8 cellular contexts compared by ENCODE assay signal in genomic region chr4:106329027-106329618, GRCh38. TPM values are rescaled to one million over a fixed set of nuclear protein-coding genes. Genes with fewer than 3 reads are reported as not detected.
DNase-seq lines count a peak whose midpoint lies in the region; ATAC-seq, FAIRE-seq and TF ChIP-seq lines count a peak whose summit lies in the region.

No MANE protein-coding gene starts in this region.

- peak overlapping the region; percentile 6 for H2AFZ ChIP-seq in osteoblast (ENCODE audit: low read length)

- H3K27me3 ChIP-seq in Panc1 (ENCODE audit: control insufficient read depth, insufficient read depth, low read length) = no peaks in the 10 kb centered on the region
- H3K27me3 ChIP-seq in osteoblast (ENCODE audit: insufficient read depth, low read length) = no peaks in the 10 kb centered on the region

- POLR2A ChIA-PET in Panc1 (lab: Charles Lee) = no interaction called here

- no peaks in the 10 kb centered on the region for H3K27me3 Mint-ChIP-seq in activated naive CD4-positive, alpha-beta T cell treated with anti-CD3 and anti-CD28 coated beads for 36 hours (ENCODE audit: low read depth)

- H3K9me3 ChIP-seq in Panc1 (ENCODE audit: control insufficient read depth, insufficient read depth, low read depth, low read length) (no peaks in the 10 kb centered on the region), osteoblast (ENCODE audit: low read depth, low read length) (no peaks in the 10 kb centered on the region)

- in situ Hi-C loops in Panc1 (cut with HindIII; ENCODE audit: low pct_unique_long_range_greater_than_20kb, low sequenced_read_pairs) = no loop called here

- peaks cover 16% of the 10 kb centered on the region for H3K79me2 ChIP-seq in osteoblast (ENCODE audit: insufficient read depth, low read length)

- intact Hi-C loops in Panc1 (cut with micrococcal nuclease; ENCODE audit: unreplicated experiment) = no loop called here
- intact Hi-C loops in activated naive CD4-positive, alpha-beta T cell treated with anti-CD3 and anti-CD28 coated beads for 36 hours (cut with micrococcal nuclease) = loop anchor here (1.0 kb wide), 2 partner anchors 173 to 569 kb away; no protein-coding TSS in a partner anchor

- H3K4me1 ChIP-seq in Panc1 (ENCODE audit: control insufficient read depth, insufficient read depth, low read length) (no peaks in the 10 kb centered on the region), osteoblast (ENCODE audit: insufficient read depth, low read length) (peaks cover 13% of the 10 kb centered on the region)

- ATAC-seq in GM19043 (IDR thresholded peaks at IDR 0.05; ENCODE audit: low read depth, unreplicated experiment) (peak; percentile 76), HG03196 (IDR thresholded peaks at IDR 0.05; ENCODE audit: unreplicated experiment) (peak; percentile 77), Panc1 (peak; percentile 78; the same call in 1 of the 2 replicates)

- no TSS peak for BruUV-seq in Panc1 (replicated peaks; lab: Mats Ljungman, UMichigan)

- H3K27ac ChIP-seq in Panc1 (ENCODE audit: low read length) (no peak overlapping the region), osteoblast (ENCODE audit: low read depth, low read length) (peak overlapping the region; percentile 2)

- no peak overlapping the region for H3K4me2 ChIP-seq in osteoblast (ENCODE audit: insufficient read depth, low read length)

- DNase-seq in DMS 273 (lab: John Stamatoyannopoulos, UW; ENCODE audit: unreplicated experiment) = peak; percentile 25
- DNase-seq in Panc1 (ENCODE audit: low read depth, low spot score) = no peak
- DNase-seq in osteoblast (ENCODE audit: insufficient read length, low spot score, missing footprints) = no peak
- DNase-seq in activated naive CD4-positive, alpha-beta T cell treated with anti-CD3 and anti-CD28 coated beads for 36 hours = no peak
- no peak for DNase-seq in stimulated activated CD4-positive, alpha-beta T cell treated with anti-CD3 and anti-CD28 coated beads, Interleukin-12 subunit alpha, Interleukin-12 subunit beta, amount 100 ng/mL, for 4 hours

- H3K4me3 Mint-ChIP-seq in activated naive CD4-positive, alpha-beta T cell treated with anti-CD3 and anti-CD28 coated beads for 36 hours = no peak overlapping the region

- no peak overlapping the region for H3K27ac Mint-ChIP-seq in activated naive CD4-positive, alpha-beta T cell treated with anti-CD3 and anti-CD28 coated beads for 36 hours

- H3K36me3 Mint-ChIP-seq in activated naive CD4-positive, alpha-beta T cell treated with anti-CD3 and anti-CD28 coated beads for 36 hours (ENCODE audit: low read depth) = peaks cover 39% of the 10 kb centered on the region

- no peaks in the 10 kb centered on the region for H4K20me1 ChIP-seq in osteoblast (ENCODE audit: insufficient read depth, low read length)

- H3K4me3 ChIP-seq in Panc1 (ENCODE audit: low read depth in 2 of 2, low read length in 2 of 2) (no peak overlapping the region), osteoblast (ENCODE audit: insufficient read depth, low read length) (no peak overlapping the region)

- H3K9me3 Mint-ChIP-seq in activated naive CD4-positive, alpha-beta T cell treated with anti-CD3 and anti-CD28 coated beads for 36 hours = no peaks in the 10 kb centered on the region

- peak; percentile 54; the same call in 1 of the 2 replicates for TF ChIP-seq CTCF in Panc1 (IDR thresholded peaks at IDR 0.05)
- TF ChIP-seq CTCF in osteoblast (IDR thresholded peaks at IDR 0.05; ENCODE audit: extremely low read depth, low read depth, low read length) = peak; percentile 75

- peaks cover 7% of the 10 kb centered on the region for H3K4me1 Mint-ChIP-seq in activated naive CD4-positive, alpha-beta T cell treated with anti-CD3 and anti-CD28 coated beads for 36 hours (ENCODE audit: low read depth)

- peak; percentile 63 for FAIRE-seq in endometrium (lab: Jason Lieb, UNC)

- CTCF ChIA-PET in Panc1 (lab: Charles Lee) = interaction anchor here (0.5 to 0.7 kb wide), 2 partner anchors 9 to 480 kb away, joined by 3 to 4 read pairs; no protein-coding TSS in a partner anchor
- CTCF ChIA-PET in activated naive CD4-positive, alpha-beta T cell treated with anti-CD3 and anti-CD28 coated beads for 36 hours (lab: Charles Lee) = interaction anchor here (0.7 kb wide), 3 partner anchors 9 to 847 kb away, joined by 3 read pairs; no protein-coding TSS in a partner anchor

- H3K36me3 ChIP-seq in Panc1 (ENCODE audit: control insufficient read depth, insufficient read depth, low read length) (peaks cover 31% of the 10 kb centered on the region), osteoblast (ENCODE audit: insufficient read depth, low read length) (peaks cover 55% of the 10 kb centered on the region)

RNA-seq across cellular contexts. Expression of gene AIMP1, which starts 12.8 kb away (rescaled TPM):
- total RNA-seq in Panc1 (2021; ENCODE audit: unreplicated experiment) (45.8 TPM), osteoblast (27.9 and 28.6 TPM in 2 replicates)
- polyA plus RNA-seq in Panc1 (2012; ENCODE audit: insufficient read length) = 15.7 TPM
- 10 to 100 TPM; 49.7 to 52.0 TPM for total RNA-seq in activated naive CD4-positive, alpha-beta T cell treated with anti-CD3 and anti-CD28 coated beads for 36 hours

RNA-seq across cellular contexts. Expression of gene TBCK, which starts 13.1 kb away (rescaled TPM):
- total RNA-seq in Panc1 (2021; ENCODE audit: unreplicated experiment) = 15.1 TPM
- 6.2 TPM for polyA plus RNA-seq in Panc1 (2012; ENCODE audit: insufficient read length)
- 65.1 and 68.8 TPM in 2 replicates for total RNA-seq in osteoblast
- total RNA-seq in activated naive CD4-positive, alpha-beta T cell treated with anti-CD3 and anti-CD28 coated beads for 36 hours = 10 to 100 TPM; 19.4 to 21.6 TPM

RNA-seq across cellular contexts. Expression of gene GIMD1, which starts 39.5 kb away (rescaled TPM):
- total RNA-seq in Panc1 (2021; ENCODE audit: unreplicated experiment) = not detected
- polyA plus RNA-seq in Panc1 (2012; ENCODE audit: insufficient read length) = not detected
- total RNA-seq in osteoblast = not detected in 2 replicates
- not detected for total RNA-seq in activated naive CD4-positive, alpha-beta T cell treated with anti-CD3 and anti-CD28 coated beads for 36 hours
